ENCODE assay signal across 8 cellular contexts in the genomic region with DNA sequence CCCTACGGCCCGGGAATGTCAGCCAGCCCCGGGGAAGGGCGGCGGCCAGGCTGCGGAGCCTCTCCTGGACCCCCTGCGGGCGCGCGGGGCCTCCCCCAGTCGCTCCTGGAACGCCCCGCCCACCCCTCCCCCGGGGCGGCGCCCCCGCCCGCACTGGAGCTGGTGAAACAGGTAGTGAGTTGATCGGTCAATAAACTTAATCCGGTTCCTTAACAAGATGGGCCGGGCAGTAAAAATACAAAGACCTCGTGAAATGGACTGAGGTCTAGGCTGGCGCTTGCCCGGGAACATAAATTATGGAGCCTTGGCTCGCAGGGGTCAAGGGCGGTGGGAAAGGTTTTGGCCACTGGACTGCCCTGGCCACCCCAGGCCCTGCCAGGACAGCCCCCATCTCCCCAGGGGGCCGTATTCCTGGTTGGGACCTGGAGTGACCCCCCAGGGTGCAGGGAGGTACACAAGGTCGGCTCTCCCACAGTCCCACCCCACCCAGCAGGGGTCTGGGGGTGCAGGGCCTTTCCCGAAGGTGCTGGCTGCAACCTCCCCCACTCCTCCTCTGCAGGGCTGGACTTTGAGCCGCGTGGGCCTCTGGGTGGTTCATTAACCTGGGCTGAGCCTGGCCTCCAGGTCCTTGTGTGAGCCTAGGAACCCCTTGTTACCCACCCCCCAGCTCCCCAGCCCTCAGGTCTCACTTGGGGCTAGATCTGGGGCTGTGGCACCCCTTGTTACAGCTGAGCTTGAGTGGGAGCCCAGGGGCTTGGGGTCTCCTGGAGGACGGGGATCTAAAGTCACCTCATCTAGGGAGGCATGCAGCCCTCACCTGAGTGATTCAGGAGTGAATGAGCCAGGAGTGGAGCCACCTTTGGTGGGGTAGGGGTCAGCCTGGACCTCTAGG. TPM values are rescaled to one million over a fixed set of nuclear protein-coding genes. Genes with fewer than 3 reads are reported as not detected.
DNase-seq lines count a peak whose midpoint lies in the region; ATAC-seq, FAIRE-seq and TF ChIP-seq lines count a peak whose summit lies in the region.
"Had no signal": no experiment of that assay in that cellular context is flagged by ENCODE, and none has a peak within 500 bp of the region (broad histone marks: within the 10 kb centered on the region; RNA-seq: fewer than 3 reads in every experiment).

No MANE protein-coding gene starts in this region.

- H3K4me3 ChIP-seq in astrocyte (ENCODE audit: insufficient read depth, low read depth, low read length): no peak overlapping the region
- peak overlapping the region; percentile 61 for H3K4me3 ChIP-seq in smooth muscle cell
- no peak overlapping the region for H3K4me3 ChIP-seq in MM.1S (ENCODE audit: low read length)

- no peaks in the 10 kb centered on the region for H3K9me3 Mint-ChIP-seq in astrocyte (ENCODE audit: unreplicated experiment)

- peak; percentile 66 for ATAC-seq in left colon

- H4K20me1 ChIP-seq in astrocyte (ENCODE audit: insufficient read depth, low read length): peaks cover 10% of the 10 kb centered on the region
- peaks cover 27% of the 10 kb centered on the region for H4K20me1 ChIP-seq in smooth muscle cell (ENCODE audit: low read depth)
- no peaks in the 10 kb centered on the region for H4K20me1 ChIP-seq in MM.1S (ENCODE audit: insufficient read depth, low read length)

- no peak for FAIRE-seq in astrocyte (lab: Jason Lieb, UNC)

- no peaks in the 10 kb centered on the region for H3K9me2 ChIP-seq in MM.1S (replicated peaks; ENCODE audit: insufficient read depth, low read length)

- no peaks in the 10 kb centered on the region for H3K36me3 ChIP-seq in astrocyte (ENCODE audit: insufficient read depth, low read length)
- no peaks in the 10 kb centered on the region for H3K36me3 ChIP-seq in smooth muscle cell (ENCODE audit: low read depth)
- H3K36me3 ChIP-seq in MM.1S (replicated peaks; ENCODE audit: insufficient read depth, low read length): no peaks in the 10 kb centered on the region
- H3K36me3 ChIP-seq: neutrophil had no signal

- H3F3A ChIP-seq in smooth muscle cell (ENCODE audit: low read depth): no peaks in the 10 kb centered on the region
- H3F3A ChIP-seq in MM.1S (ENCODE audit: insufficient read depth, low read length): no peaks in the 10 kb centered on the region

- peak; percentile 70 for DNase-seq in HT-29 (ENCODE audit: low spot score)
- DNase-seq in astrocyte (ENCODE audit: low read depth): no peak
- DNase-seq in left colon: peak; percentile 72 to 79
- no peak for DNase-seq in smooth muscle cell (lab: John Stamatoyannopoulos, UW; ENCODE audit: unreplicated experiment)
- DNase-seq in MM.1S: no peak
- DNase-seq in SIG-M5 (lab: John Stamatoyannopoulos, UW): no peak
- no peak for DNase-seq in activated CD4-positive, alpha-beta T cell treated with anti-CD3 and anti-CD28 coated beads, Interleukin-2, amount 50 U/mL, for 48 hours

- peaks cover 16% of the 10 kb centered on the region for H3K27me3 ChIP-seq in astrocyte (ENCODE audit: insufficient read depth, low read length)
- H3K27me3 ChIP-seq in smooth muscle cell (ENCODE audit: low read depth): peaks cover 7% of the 10 kb centered on the region
- H3K27me3 ChIP-seq in MM.1S (replicated peaks; ENCODE audit: insufficient read depth, low read length): peaks cover 74% of the 10 kb centered on the region

- no peak overlapping the region for H3K9ac ChIP-seq in astrocyte (ENCODE audit: low read length)
- no peak overlapping the region for H3K9ac ChIP-seq in smooth muscle cell (ENCODE audit: low read depth)
- no peak overlapping the region for H3K9ac ChIP-seq in MM.1S (ENCODE audit: low read length)

- TF ChIP-seq CTCF in astrocyte (IDR thresholded peaks at IDR 0.05; ENCODE audit: insufficient read depth, low read depth, low read length) (no peak), smooth muscle cell (IDR thresholded peaks at IDR 0.05; ENCODE audit: borderline replicate concordance, insufficient read depth, poor library complexity, severe bottlenecking) (no peak), MM.1S (IDR thresholded peaks at IDR 0.05; ENCODE audit: low read length) (no peak)

- no peaks in the 10 kb centered on the region for H3K9me3 ChIP-seq in astrocyte (ENCODE audit: insufficient read depth, low read depth, low read length)
- no peaks in the 10 kb centered on the region for H3K9me3 ChIP-seq in smooth muscle cell (replicated peaks; ENCODE audit: low read depth)
- H3K9me3 ChIP-seq in MM.1S (replicated peaks; ENCODE audit: insufficient read depth, low read length): no peaks in the 10 kb centered on the region
- H3K9me3 ChIP-seq: neutrophil had no signal

- H3K79me2 ChIP-seq in astrocyte (ENCODE audit: insufficient read depth, low read length): no peaks in the 10 kb centered on the region
- no peaks in the 10 kb centered on the region for H3K79me2 ChIP-seq in smooth muscle cell (ENCODE audit: low read depth)
- no peaks in the 10 kb centered on the region for H3K79me2 ChIP-seq in MM.1S (ENCODE audit: low read length)

- no peak overlapping the region for H3K27ac Mint-ChIP-seq in astrocyte (ENCODE audit: unreplicated experiment)

- intact Hi-C loops in left colon (cut with DNase I, micrococcal nuclease): no loop called here

- H3K27ac ChIP-seq in astrocyte (ENCODE audit: low read depth, low read length) (no peak overlapping the region), smooth muscle cell (ENCODE audit: low read depth) (no peak overlapping the region), MM.1S (ENCODE audit: low read length) (no peak overlapping the region)
- H3K27ac ChIP-seq: neutrophil had no signal

- H3K36me3 Mint-ChIP-seq in astrocyte (ENCODE audit: low read depth, unreplicated experiment): no peaks in the 10 kb centered on the region

- H3K4me3 Mint-ChIP-seq in astrocyte (ENCODE audit: unreplicated experiment): no peak overlapping the region

- peaks cover 25% of the 10 kb centered on the region for H3K27me3 Mint-ChIP-seq in astrocyte (ENCODE audit: low read depth, unreplicated experiment)

- H2AFZ ChIP-seq in astrocyte (ENCODE audit: low read depth, low read length) (no peak overlapping the region), smooth muscle cell (ENCODE audit: low read depth) (no peak overlapping the region), MM.1S (ENCODE audit: low read length) (no peak overlapping the region)

- H3K4me1 ChIP-seq in astrocyte (ENCODE audit: insufficient read depth, low read length): no peaks in the 10 kb centered on the region
- H3K4me1 ChIP-seq in smooth muscle cell (ENCODE audit: low read depth): peaks cover 13% of the 10 kb centered on the region
- H3K4me1 ChIP-seq in MM.1S (ENCODE audit: low read length): no peaks in the 10 kb centered on the region

- H3K4me1 Mint-ChIP-seq in astrocyte (ENCODE audit: low read depth, unreplicated experiment): no peaks in the 10 kb centered on the region

- peak overlapping the region; percentile 82 for H3K4me2 ChIP-seq in astrocyte (ENCODE audit: low read length)
- peak overlapping the region; percentile 95 for H3K4me2 ChIP-seq in smooth muscle cell
- no peak overlapping the region for H3K4me2 ChIP-seq in MM.1S (ENCODE audit: low read depth, low read length)

- WGBS in smooth muscle cell (ENCODE audit: low lambda C conversion rate): 33% methylated on average over 28 of the region's 32 CpGs

RNA-seq across cellular contexts. Expression of gene FGFR3, which starts 2.5 kb away (rescaled TPM):
- total RNA-seq in HT-29 (2014; rRNA removed; shearing (Covaris generic)): 73.4 and 77.0 TPM in 2 replicates
- 3.6 and 3.9 TPM in 2 replicates for total RNA-seq in astrocyte
- total RNA-seq in left colon: 10 to 100 TPM; 46.5 to 57.4 TPM
- 6.4 and 6.6 TPM in 2 replicates for total RNA-seq in smooth muscle cell
- 13.6 and 15.1 TPM in 2 replicates for polyA plus RNA-seq in smooth muscle cell

Comparison
In these comparisons a context has a peak if more than half of its experiments do, and no peak if none do; other contexts are left out.
1. DNase-seq: peak in HT-29 (single experiment) and left colon (2 of 2); none in astrocyte (single experiment), smooth muscle cell (single experiment), MM.1S (single experiment), SIG-M5 (single experiment) and activated CD4-positive, alpha-beta T cell treated with anti-CD3 and anti-CD28 coated beads, Interleukin-2, amount 50 U/mL, for 48 hours (0 of 2).